Comparison of ENCODE assay signal across 2 cellular contexts in genomic region chr20:37642246-37642645, GRCh38.
TF ChIP-seq lines count a peak whose summit lies in the region.

No MANE protein-coding gene starts in this region.

TF ChIP-seq in HepG2, 621 proteins besides CTCF, POLR2A, EP300 and RAD21 (continues in another document):
- no peak for TF ChIP-seq CENPBD1 (CRISPR knock-in tag; IDR thresholded peaks at IDR 0.05; ENCODE audit: borderline replicate concordance, low read depth)
- no peak for TF ChIP-seq EZH2 (conservative IDR thresholded peaks at IDR 0.05; ENCODE audit: low read depth, low read length)
- no peak for TF ChIP-seq U2AF1 (optimal IDR thresholded peaks at IDR 0.05; ENCODE audit: low read depth, low read length)
- TF ChIP-seq YEATS2 (CRISPR knock-in tag; IDR thresholded peaks at IDR 0.05; ENCODE audit: borderline replicate concordance) = no peak
- TF ChIP-seq CAMTA2 (CRISPR knock-in tag; IDR thresholded peaks at IDR 0.05; ENCODE audit: borderline replicate concordance) = no peak
- TF ChIP-seq ARNTL (CRISPR knock-in tag; IDR thresholded peaks at IDR 0.05) = no peak
- peak; percentile 27; the same call in 1 of the 2 replicates for TF ChIP-seq FOXP1 (IDR thresholded peaks at IDR 0.05)
- no peak for TF ChIP-seq FOXP1 (CRISPR knock-in tag; IDR thresholded peaks at IDR 0.05)
- TF ChIP-seq ATF7 (IDR thresholded peaks at IDR 0.05) = peak; percentile 32; the same call in 1 of the 2 replicates
- TF ChIP-seq ATF7 (CRISPR knock-in tag; IDR thresholded peaks at IDR 0.05) = no peak
- TF ChIP-seq, protein P1, sequence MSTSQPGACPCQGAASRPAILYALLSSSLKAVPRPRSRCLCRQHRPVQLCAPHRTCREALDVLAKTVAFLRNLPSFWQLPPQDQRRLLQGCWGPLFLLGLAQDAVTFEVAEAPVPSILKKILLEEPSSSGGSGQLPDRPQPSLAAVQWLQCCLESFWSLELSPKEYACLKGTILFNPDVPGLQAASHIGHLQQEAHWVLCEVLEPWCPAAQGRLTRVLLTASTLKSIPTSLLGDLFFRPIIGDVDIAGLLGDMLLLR (CRISPR knock-in tag; IDR thresholded peaks at IDR 0.05) = no peak
- no peak for TF ChIP-seq RBM22 (optimal IDR thresholded peaks at IDR 0.05; ENCODE audit: low read length)
- no peak for TF ChIP-seq ZNF33B (CRISPR knock-in tag; IDR thresholded peaks at IDR 0.05)
- peak; percentile 95 for TF ChIP-seq PHB2 (IDR thresholded peaks at IDR 0.05; ENCODE audit: partially characterized antibody)
- TF ChIP-seq HINFP (CRISPR knock-in tag; IDR thresholded peaks at IDR 0.05; ENCODE audit: low read depth) = no peak
- no peak for TF ChIP-seq ZNF12 (CRISPR knock-in tag; IDR thresholded peaks at IDR 0.05)
- TF ChIP-seq AHDC1 (CRISPR knock-in tag; IDR thresholded peaks at IDR 0.05; ENCODE audit: borderline replicate concordance) = no peak
- TF ChIP-seq, protein P2, sequence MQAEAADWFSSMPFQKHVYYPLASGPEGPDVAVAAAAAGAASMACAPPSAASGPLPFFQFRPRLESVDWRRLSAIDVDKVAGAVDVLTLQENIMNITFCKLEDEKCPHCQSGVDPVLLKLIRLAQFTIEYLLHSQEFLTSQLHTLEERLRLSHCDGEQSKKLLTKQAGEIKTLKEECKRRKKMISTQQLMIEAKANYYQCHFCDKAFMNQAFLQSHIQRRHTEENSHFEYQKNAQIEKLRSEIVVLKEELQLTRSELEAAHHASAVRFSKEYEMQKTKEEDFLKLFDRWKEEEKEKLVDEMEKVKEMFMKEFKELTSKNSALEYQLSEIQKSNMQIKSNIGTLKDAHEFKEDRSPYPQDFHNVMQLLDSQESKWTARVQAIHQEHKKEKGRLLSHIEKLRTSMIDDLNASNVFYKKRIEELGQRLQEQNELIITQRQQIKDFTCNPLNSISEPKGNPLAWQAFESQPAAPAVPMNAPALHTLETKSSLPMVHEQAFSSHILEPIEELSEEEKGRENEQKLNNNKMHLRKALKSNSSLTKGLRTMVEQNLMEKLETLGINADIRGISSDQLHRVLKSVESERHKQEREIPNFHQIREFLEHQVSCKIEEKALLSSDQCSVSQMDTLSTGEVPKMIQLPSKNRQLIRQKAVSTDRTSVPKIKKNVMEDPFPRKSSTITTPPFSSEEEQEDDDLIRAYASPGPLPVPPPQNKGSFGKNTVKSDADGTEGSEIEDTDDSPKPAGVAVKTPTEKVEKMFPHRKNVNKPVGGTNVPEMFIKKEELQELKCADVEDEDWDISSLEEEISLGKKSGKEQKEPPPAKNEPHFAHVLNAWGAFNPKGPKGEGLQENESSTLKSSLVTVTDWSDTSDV (CRISPR knock-in tag; IDR thresholded peaks at IDR 0.05) = no peak
- TF ChIP-seq DRAP1 (CRISPR knock-in tag; IDR thresholded peaks at IDR 0.05) = no peak

TF ChIP-seq in H1, 55 proteins besides CTCF, POLR2A, EP300 and RAD21:
- TF ChIP-seq POLR2AphosphoS5 (IDR thresholded peaks at IDR 0.05; ENCODE audit: low read depth, low read length) (no peak), YY1 (IDR thresholded peaks at IDR 0.05; ENCODE audit: low read depth, low read length) (no peak), TAF1 (IDR thresholded peaks at IDR 0.05; ENCODE audit: low read depth, low read length) (no peak), E2F6 (IDR thresholded peaks at IDR 0.05) (no peak), EZH2 (IDR thresholded peaks at IDR 0.05; ENCODE audit: low read depth, low read length, severe bottlenecking) (no peak), CREB1 (IDR thresholded peaks at IDR 0.05) (no peak)
- TF ChIP-seq, protein P3, sequence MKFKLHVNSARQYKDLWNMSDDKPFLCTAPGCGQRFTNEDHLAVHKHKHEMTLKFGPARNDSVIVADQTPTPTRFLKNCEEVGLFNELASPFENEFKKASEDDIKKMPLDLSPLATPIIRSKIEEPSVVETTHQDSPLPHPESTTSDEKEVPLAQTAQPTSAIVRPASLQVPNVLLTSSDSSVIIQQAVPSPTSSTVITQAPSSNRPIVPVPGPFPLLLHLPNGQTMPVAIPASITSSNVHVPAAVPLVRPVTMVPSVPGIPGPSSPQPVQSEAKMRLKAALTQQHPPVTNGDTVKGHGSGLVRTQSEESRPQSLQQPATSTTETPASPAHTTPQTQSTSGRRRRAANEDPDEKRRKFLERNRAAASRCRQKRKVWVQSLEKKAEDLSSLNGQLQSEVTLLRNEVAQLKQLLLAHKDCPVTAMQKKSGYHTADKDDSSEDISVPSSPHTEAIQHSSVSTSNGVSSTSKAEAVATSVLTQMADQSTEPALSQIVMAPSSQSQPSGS (IDR thresholded peaks at IDR 0.05; ENCODE audit: low read length) = no peak
